Comparison of ENCODE assay signal across 1 cellular context in the genomic region with DNA sequence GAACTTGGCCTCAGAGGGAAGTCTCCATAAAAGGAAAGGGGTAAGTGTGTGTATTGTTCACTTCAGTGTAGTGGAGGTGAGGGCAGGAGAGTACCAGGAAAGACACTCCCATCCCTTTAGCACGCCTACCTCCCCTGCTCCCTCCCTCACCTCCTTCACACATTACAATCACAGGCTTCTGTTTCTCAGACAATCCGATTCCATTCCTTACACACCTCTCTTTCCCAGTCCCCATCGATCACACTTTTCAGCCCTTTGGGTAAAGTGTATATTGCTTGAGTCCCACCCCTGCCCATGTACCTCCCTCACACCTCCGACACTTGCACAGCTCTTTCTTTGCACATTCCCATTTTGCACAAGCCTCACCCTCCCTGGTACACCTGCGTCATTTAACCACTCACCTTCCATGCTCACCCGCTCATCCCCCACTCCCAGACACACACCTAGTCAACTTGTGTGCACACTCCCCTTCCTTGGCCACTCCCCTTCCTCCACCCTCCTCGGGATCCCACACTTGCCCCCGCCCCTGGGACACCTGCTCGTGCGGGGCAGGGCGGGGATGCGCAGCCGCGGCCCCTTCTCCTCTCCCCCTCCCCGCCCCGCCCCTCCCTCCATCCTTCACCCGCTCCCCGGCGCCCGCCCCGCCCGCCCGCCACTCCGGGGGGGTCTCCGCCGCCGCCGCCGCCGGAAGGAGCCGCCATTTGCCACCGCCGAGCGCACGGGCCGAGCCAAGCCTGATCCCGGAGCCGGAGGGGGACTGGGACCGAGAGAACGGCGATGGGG.
A peak's percentile ranks its signal among the peaks of the same experiment; 100 is the strongest.
TF ChIP-seq lines count a peak whose summit lies in the region.

A gene with protein sequence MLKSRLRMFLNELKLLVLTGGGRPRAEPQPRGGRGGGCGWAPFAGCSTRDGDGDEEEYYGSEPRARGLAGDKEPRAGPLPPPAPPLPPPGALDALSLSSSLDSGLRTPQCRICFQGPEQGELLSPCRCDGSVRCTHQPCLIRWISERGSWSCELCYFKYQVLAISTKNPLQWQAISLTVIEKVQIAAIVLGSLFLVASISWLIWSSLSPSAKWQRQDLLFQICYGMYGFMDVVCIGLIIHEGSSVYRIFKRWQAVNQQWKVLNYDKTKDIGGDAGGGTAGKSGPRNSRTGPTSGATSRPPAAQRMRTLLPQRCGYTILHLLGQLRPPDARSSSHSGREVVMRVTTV (plus strand): TSS at position 693 of the 783 bp plus-strand sequence. CDS start 426 bp downstream, outside the sequence.

TF ChIP-seq in K562, 482 proteins besides CTCF, POLR2A, EP300 and RAD21 (continued from another document):
- TF ChIP-seq POLR2G (IDR thresholded peaks at IDR 0.05; ENCODE audit: low read depth, low read length) (peak; percentile 52), SP1 (CRISPR knock-in tag; IDR thresholded peaks at IDR 0.05) (no peak; the same call in 1 of the 2 replicates), WHSC1 (IDR thresholded peaks at IDR 0.05; ENCODE audit: low read length) (no peak), BCOR (IDR thresholded peaks at IDR 0.05) (peak; percentile 29; the same call in 1 of the 2 replicates)
- TF ChIP-seq, protein P1, sequence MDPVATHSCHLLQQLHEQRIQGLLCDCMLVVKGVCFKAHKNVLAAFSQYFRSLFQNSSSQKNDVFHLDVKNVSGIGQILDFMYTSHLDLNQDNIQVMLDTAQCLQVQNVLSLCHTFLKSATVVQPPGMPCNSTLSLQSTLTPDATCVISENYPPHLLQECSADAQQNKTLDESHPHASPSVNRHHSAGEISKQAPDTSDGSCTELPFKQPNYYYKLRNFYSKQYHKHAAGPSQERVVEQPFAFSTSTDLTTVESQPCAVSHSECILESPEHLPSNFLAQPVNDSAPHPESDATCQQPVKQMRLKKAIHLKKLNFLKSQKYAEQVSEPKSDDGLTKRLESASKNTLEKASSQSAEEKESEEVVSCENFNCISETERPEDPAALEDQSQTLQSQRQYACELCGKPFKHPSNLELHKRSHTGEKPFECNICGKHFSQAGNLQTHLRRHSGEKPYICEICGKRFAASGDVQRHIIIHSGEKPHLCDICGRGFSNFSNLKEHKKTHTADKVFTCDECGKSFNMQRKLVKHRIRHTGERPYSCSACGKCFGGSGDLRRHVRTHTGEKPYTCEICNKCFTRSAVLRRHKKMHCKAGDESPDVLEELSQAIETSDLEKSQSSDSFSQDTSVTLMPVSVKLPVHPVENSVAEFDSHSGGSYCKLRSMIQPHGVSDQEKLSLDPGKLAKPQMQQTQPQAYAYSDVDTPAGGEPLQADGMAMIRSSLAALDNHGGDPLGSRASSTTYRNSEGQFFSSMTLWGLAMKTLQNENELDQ (CRISPR knock-in tag; IDR thresholded peaks at IDR 0.05; ENCODE audit: borderline replicate concordance): no peak
